ENCODE assay signal across 36 cellular contexts in the genomic region with DNA sequence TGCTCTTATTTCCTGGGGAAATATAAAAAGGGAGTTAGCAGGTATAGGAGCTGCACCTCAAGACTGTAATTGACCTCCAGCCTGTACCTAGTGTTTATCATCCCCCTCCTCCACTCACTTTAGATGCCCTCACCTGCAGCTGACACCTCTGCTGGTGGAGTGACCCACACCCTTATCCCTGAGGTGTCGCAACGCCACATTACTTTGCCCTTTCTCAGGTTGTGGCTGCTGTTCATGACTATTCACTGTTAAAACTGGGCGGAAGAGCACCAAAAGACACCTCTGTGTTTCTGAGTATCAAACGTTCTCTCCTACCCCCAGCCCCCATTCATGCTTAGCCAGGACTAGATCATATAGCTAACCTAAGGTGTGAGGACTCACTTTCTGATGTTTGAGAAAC.
A peak's percentile ranks its signal among the peaks of the same experiment; 100 is the strongest.
DNase-seq lines count a peak whose midpoint lies in the region; ATAC-seq, FAIRE-seq and TF ChIP-seq lines count a peak whose summit lies in the region.
"Had no signal": no experiment of that assay in that cellular context is flagged by ENCODE, and none has a peak within 500 bp of the region (broad histone marks: within the 10 kb centered on the region; RNA-seq: fewer than 3 reads in every experiment).

No MANE protein-coding gene starts in this region.

- no peaks in the 10 kb centered on the region for H3K23me2 ChIP-seq in H1 (ENCODE audit: low read depth, low read length)

- no peak overlapping the region for H3K4ac ChIP-seq in H1 (replicated peaks; ENCODE audit: insufficient read length, low read depth, low read length)
- H3K4ac ChIP-seq in trophoblast cell (ENCODE audit: low read depth, low read length): no peak overlapping the region

- H3K79me2 ChIP-seq in H1 (ENCODE audit: control insufficient read depth in 1 of 2, insufficient read depth in 2 of 2, low read length in 2 of 2) (no peaks in the 10 kb centered on the region), trophoblast cell (ENCODE audit: control insufficient read depth, insufficient read depth, low read length, poor library complexity) (no peaks in the 10 kb centered on the region)

- H3K14ac ChIP-seq in H1 (ENCODE audit: insufficient read length): no peak overlapping the region
- no peak overlapping the region for H3K14ac ChIP-seq in trophoblast cell (ENCODE audit: low read length)

- no peak overlapping the region for H3K4me2 ChIP-seq in H1 (ENCODE audit: insufficient read depth in 1 of 2, low read depth in 2 of 2, low read length in 2 of 2)
- no peak overlapping the region for H3K4me2 ChIP-seq in trophoblast cell (ENCODE audit: low read length)
- H3K4me2 ChIP-seq: A549; BLaER1; BLaER1 treated with 17β-estradiol and CSF1 and Interleukin-3, amounts not matched to agents 10 nM and 100 nM had no signal

- H3K4me3 Mint-ChIP-seq in stimulated activated effector memory CD8-positive, alpha-beta T cell treated with anti-CD3 and anti-CD28 coated beads, Interleukin-12 subunit alpha, Interleukin-12 subunit beta, amount 100 ng/mL, for 72 hours: no peak overlapping the region
- no peak overlapping the region for H3K4me3 Mint-ChIP-seq in stimulated activated memory B cell treated with anti-CD40 and anti-IgM and Interleukin-4, amounts not matched to agents 10 μg/mL and 1 μg/mL and 100 μg/mL, for 72 hours
- no peak overlapping the region for H3K4me3 Mint-ChIP-seq in activated T-cell treated with anti-CD3 and anti-CD28 coated beads, Interleukin-2, amount 50 U/mL, for 72 hours
- H3K4me3 Mint-ChIP-seq in T-helper 17 cell: no peak overlapping the region
- H3K4me3 Mint-ChIP-seq: B cell; CD14-positive monocyte; CD4-positive, alpha-beta memory T cell; CD4-positive, alpha-beta T cell; CD4-positive, CD25-positive, alpha-beta regulatory T cell; CD8-positive, alpha-beta memory T cell; CD8-positive, alpha-beta T cell had no signal

- H3K4me3 ChIP-seq in H1 (ENCODE audit: extremely low read depth in 1 of 4, insufficient read depth in 2 of 4, low read depth in 3 of 4, low read length in 4 of 4) (no peak overlapping the region), trophoblast cell (ENCODE audit: low read depth, low read length) (no peak overlapping the region)
- H3K4me3 ChIP-seq: A549; BLaER1; BLaER1 treated with 17β-estradiol and CSF1 and Interleukin-3, amounts not matched to agents 10 nM and 100 nM had no signal

- H4K20me1 ChIP-seq in H1 (replicated peaks in 1 of 2; ENCODE audit: control insufficient read depth in 1 of 2, insufficient read depth in 2 of 2, low read length in 2 of 2): no peaks in the 10 kb centered on the region
- H4K20me1 ChIP-seq: BLaER1; BLaER1 treated with 17β-estradiol and CSF1 and Interleukin-3, amounts not matched to agents 10 nM and 100 nM had no signal

- ATAC-seq in stimulated activated effector memory CD8-positive, alpha-beta T cell treated with anti-CD3 and anti-CD28 coated beads, Interleukin-12 subunit alpha, Interleukin-12 subunit beta, amount 100 ng/mL, for 72 hours: peak; percentile 24
- ATAC-seq in stimulated activated memory B cell treated with anti-CD40 and anti-IgM and Interleukin-4, amounts not matched to agents 10 μg/mL and 1 μg/mL and 100 μg/mL, for 72 hours: peak; percentile 8
- ATAC-seq in activated T-cell treated with anti-CD3 and anti-CD28 coated beads, Interleukin-2, amount 50 U/mL, for 72 hours (replicated peaks in 1 of 2): no peak
- no peak for ATAC-seq in T-helper 17 cell
- ATAC-seq: A549; CD8-positive, alpha-beta T cell had no signal

- H2BK12ac ChIP-seq in H1 (ENCODE audit: low read depth, low read length) (no peak overlapping the region), trophoblast cell (ENCODE audit: low read length) (no peak overlapping the region)

- no peaks in the 10 kb centered on the region for H3K27me3 Mint-ChIP-seq in stimulated activated memory B cell treated with anti-CD40 and anti-IgM and Interleukin-4, amounts not matched to agents 10 μg/mL and 1 μg/mL and 100 μg/mL, for 72 hours
- no peaks in the 10 kb centered on the region for H3K27me3 Mint-ChIP-seq in activated T-cell treated with anti-CD3 and anti-CD28 coated beads, Interleukin-2, amount 50 U/mL, for 72 hours (ENCODE audit: low read depth)
- H3K27me3 Mint-ChIP-seq in T-helper 17 cell: no peaks in the 10 kb centered on the region
- H3K27me3 Mint-ChIP-seq: B cell; CD4-positive, alpha-beta memory T cell; CD4-positive, CD25-positive, alpha-beta regulatory T cell; CD8-positive, alpha-beta memory T cell had no signal

- no peaks in the 10 kb centered on the region for H3K36me3 Mint-ChIP-seq in stimulated activated effector memory CD8-positive, alpha-beta T cell treated with anti-CD3 and anti-CD28 coated beads, Interleukin-12 subunit alpha, Interleukin-12 subunit beta, amount 100 ng/mL, for 72 hours
- H3K36me3 Mint-ChIP-seq in stimulated activated memory B cell treated with anti-CD40 and anti-IgM and Interleukin-4, amounts not matched to agents 10 μg/mL and 1 μg/mL and 100 μg/mL, for 72 hours: no peaks in the 10 kb centered on the region
- H3K36me3 Mint-ChIP-seq in activated T-cell treated with anti-CD3 and anti-CD28 coated beads, Interleukin-2, amount 50 U/mL, for 72 hours (ENCODE audit: insufficient read depth in 2 of 2): peaks cover 0 to 2% of the 10 kb centered on the region in 2 donors
- no peaks in the 10 kb centered on the region for H3K36me3 Mint-ChIP-seq in T-helper 17 cell (ENCODE audit: low read depth)
- H3K36me3 Mint-ChIP-seq: CD14-positive monocyte; CD4-positive, alpha-beta memory T cell; CD4-positive, CD25-positive, alpha-beta regulatory T cell; CD8-positive, alpha-beta memory T cell; CD8-positive, alpha-beta T cell had no signal

- H3K27me3 ChIP-seq in H1 (replicated peaks in 1 of 4; ENCODE audit: control insufficient read depth in 3 of 4, extremely low read depth in 1 of 4, insufficient read depth in 3 of 4, low read length in 3 of 4): no peaks in the 10 kb centered on the region
- H3K27me3 ChIP-seq in trophoblast cell (ENCODE audit: insufficient read depth, low read length): no peaks in the 10 kb centered on the region
- H3K27me3 ChIP-seq: BE2C; BLaER1; BLaER1 treated with 17β-estradiol and CSF1 and Interleukin-3, amounts not matched to agents 10 nM and 100 nM had no signal

- H3K36me3 ChIP-seq in H1 (ENCODE audit: control insufficient read depth in 2 of 4, insufficient read depth in 4 of 4, low read length in 3 of 4) (no peaks in the 10 kb centered on the region), trophoblast cell (ENCODE audit: control insufficient read depth in 1 of 2, insufficient read depth in 2 of 2, low read length in 2 of 2) (no peaks in the 10 kb centered on the region)
- H3K36me3 ChIP-seq: BE2C; BLaER1; BLaER1 treated with 17β-estradiol and CSF1 and Interleukin-3, amounts not matched to agents 10 nM and 100 nM had no signal

- POLR2A ChIA-PET in H1 (lab: Charles Lee; ENCODE audit: partially characterized antibody): interaction anchor here (0.6 kb wide), 1 partner anchor 51 kb away, joined by 4 read pairs; no protein-coding TSS in a partner anchor

- H3K27ac Mint-ChIP-seq in stimulated activated effector memory CD8-positive, alpha-beta T cell treated with anti-CD3 and anti-CD28 coated beads, Interleukin-12 subunit alpha, Interleukin-12 subunit beta, amount 100 ng/mL, for 72 hours: no peak overlapping the region
- no peak overlapping the region for H3K27ac Mint-ChIP-seq in stimulated activated memory B cell treated with anti-CD40 and anti-IgM and Interleukin-4, amounts not matched to agents 10 μg/mL and 1 μg/mL and 100 μg/mL, for 72 hours
- H3K27ac Mint-ChIP-seq in activated T-cell treated with anti-CD3 and anti-CD28 coated beads, Interleukin-2, amount 50 U/mL, for 72 hours: no peak overlapping the region
- H3K27ac Mint-ChIP-seq in T-helper 17 cell: no peak overlapping the region
- H3K27ac Mint-ChIP-seq: B cell; CD4-positive, alpha-beta memory T cell; CD4-positive, alpha-beta T cell; CD4-positive, CD25-positive, alpha-beta regulatory T cell; CD8-positive, alpha-beta T cell had no signal

- H3K23ac ChIP-seq in H1 (ENCODE audit: insufficient read length) (no peak overlapping the region), trophoblast cell (ENCODE audit: low read length) (no peak overlapping the region)

- CTCF ChIA-PET in H1 (lab: Charles Lee; ENCODE audit: partially characterized antibody): no interaction called here

- H4K91ac ChIP-seq in H1 (replicated peaks; ENCODE audit: insufficient read length, low read length): no peak overlapping the region
- no peak overlapping the region for H4K91ac ChIP-seq in trophoblast cell (ENCODE audit: low read depth, low read length)

- H3K18ac ChIP-seq in H1 (ENCODE audit: extremely low read depth, low read length) (no peak overlapping the region), trophoblast cell (ENCODE audit: low read length) (no peak overlapping the region)

- no peak overlapping the region for H2BK20ac ChIP-seq in H1 (ENCODE audit: low read length)

- TF ChIP-seq CTCF in H1 (IDR thresholded peaks at IDR 0.05; ENCODE audit: control extremely low read depth in 1 of 3, insufficient read depth in 1 of 3, low read depth in 1 of 3, low read length in 3 of 3) (no peak), D721Med (IDR thresholded peaks at IDR 0.05; ENCODE audit: insufficient read depth, missing control alignments) (no peak)

- H3K9me3 ChIP-seq in H1 (ENCODE audit: insufficient read depth in 2 of 2, low read depth in 1 of 2, low read length in 1 of 2): no peaks in the 10 kb centered on the region
- no peaks in the 10 kb centered on the region for H3K9me3 ChIP-seq in trophoblast cell (ENCODE audit: insufficient read depth, low read depth, low read length)
- no peaks in the 10 kb centered on the region for H3K9me3 ChIP-seq in T-helper 17 cell (ENCODE audit: control insufficient read depth, low read length, poor library complexity, severe bottlenecking)
- H3K9me3 ChIP-seq: A549; BE2C; BLaER1; BLaER1 treated with 17β-estradiol and CSF1 and Interleukin-3, amounts not matched to agents 10 nM and 100 nM; Caco-2 had no signal

- TF ChIP-seq RAD21 in H1 (IDR thresholded peaks at IDR 0.05 in 1 of 2, conservative IDR thresholded peaks at IDR 0.05 in 1 of 2; ENCODE audit: low read depth in 2 of 2, low read length in 2 of 2): no peak

- no peak overlapping the region; the same call in 1 of the 2 replicates for H2BK5ac ChIP-seq in H1 (ENCODE audit: low read depth, low read length)
- H2BK5ac ChIP-seq in trophoblast cell (ENCODE audit: low read depth, low read length, poor library complexity): no peak overlapping the region

- H3K4me1 ChIP-seq in H1 (replicated peaks in 1 of 4; ENCODE audit: control insufficient read depth in 3 of 4, insufficient read depth in 4 of 4, low read length in 3 of 4): peaks cover 0 to 3% (median under 1%) of the 10 kb centered on the region in 4 experiments; a peak in 5 of 7 replicates
- no peaks in the 10 kb centered on the region for H3K4me1 ChIP-seq in trophoblast cell (ENCODE audit: control insufficient read depth in 1 of 2, insufficient read depth in 2 of 2, low read length in 2 of 2)
- H3K4me1 ChIP-seq: A549, BE2C, BLaER1, Caco-2 had no signal

- H3K79me1 ChIP-seq in H1 (ENCODE audit: low read depth, low read length): no peaks in the 10 kb centered on the region
- H3K79me1 ChIP-seq in trophoblast cell (ENCODE audit: low read length): no peaks in the 10 kb centered on the region

- TF ChIP-seq EP300 in H1 (IDR thresholded peaks at IDR 0.05; ENCODE audit: borderline replicate concordance in 1 of 2, low read depth in 2 of 2, low read length in 2 of 2): no peak

- H4K12ac ChIP-seq in trophoblast cell (ENCODE audit: low read depth, low read length): no peak overlapping the region

- no peak for TF ChIP-seq POLR2A in H1 (IDR thresholded peaks at IDR 0.05; ENCODE audit: control extremely low read depth in 1 of 2, low read depth in 2 of 2, low read length in 2 of 2)

- H3K27ac ChIP-seq in H1 (ENCODE audit: low read depth, low read length): no peak overlapping the region
- H3K27ac ChIP-seq in trophoblast cell (ENCODE audit: low read depth, low read length): no peak overlapping the region
- H3K27ac ChIP-seq: 22Rv1; A549; BLaER1; BLaER1 treated with 17β-estradiol and CSF1 and Interleukin-3, amounts not matched to agents 10 nM and 100 nM; C4-2B had no signal

- H3K9ac ChIP-seq in H1 (replicated peaks in 1 of 4; ENCODE audit: extremely low read depth in 1 of 4, low read depth in 3 of 4, low read length in 3 of 4) (no peak overlapping the region), trophoblast cell (ENCODE audit: low read length) (no peak overlapping the region)
- H3K9ac ChIP-seq: BLaER1; BLaER1 treated with 17β-estradiol and CSF1 and Interleukin-3, amounts not matched to agents 10 nM and 100 nM had no signal

- WGBS in H1 (ENCODE audit: extremely low coverage in 1 of 2, insufficient coverage in 1 of 2, insufficient read length in 1 of 2, insufficient replicate concordance in 2 of 2, low coverage in 1 of 2, low lambda C conversion rate in 2 of 2, missing lambda C conversion rate in 1 of 2), 2 experiments: 92% methylated on average over 4 of the region's 4 CpGs; no CpG with 5 or more reads in 1 of the 2 experiments
- WGBS in trophoblast cell (ENCODE audit: extremely low coverage, insufficient coverage, insufficient read length): no CpG with 5 or more reads among the region's 4 CpGs

- H4K5ac ChIP-seq in H1 (ENCODE audit: insufficient read length, low read depth, low read length): no peak overlapping the region

- FAIRE-seq in H1 (lab: Jason Lieb, UNC) (no peak), D721Med (lab: Jason Lieb, UNC) (no peak)
- FAIRE-seq: A204.1, A549 had no signal

- H2BK120ac ChIP-seq in H1 (replicated peaks; ENCODE audit: low read depth, low read length) (no peak overlapping the region), trophoblast cell (ENCODE audit: insufficient read depth, low read length, poor library complexity) (no peak overlapping the region)

- H3K56ac ChIP-seq in H1 (replicated peaks; ENCODE audit: insufficient read length, low read depth, low read length): no peak overlapping the region

- DNase-seq in H1 (ENCODE audit: low read depth in 1 of 2, low spot score in 2 of 2) (no peak), trophoblast cell (peak; percentile 52 to 76), D721Med (ENCODE audit: insufficient read length, low spot score) (no peak), T-helper 17 cell (no peak)
- DNase-seq in stimulated activated effector memory CD8-positive, alpha-beta T cell treated with anti-CD3 and anti-CD28 coated beads, Interleukin-12 subunit alpha, Interleukin-12 subunit beta, amount 100 ng/mL, for 72 hours (ENCODE audit: low spot score in 2 of 2): no peak
- no peak for DNase-seq in activated T-cell treated with anti-CD3 and anti-CD28 coated beads, Interleukin-2, amount 50 U/mL, for 72 hours
- no peak for DNase-seq in activated CD8-positive, alpha-beta memory T cell treated with anti-CD3 and anti-CD28 coated beads, Interleukin-2, amount 50 U/mL, for 48 hours
- DNase-seq: 8988T; ACHN; AML-193; BE2C; C1 segment of cervical spinal cord; Caco-2; Calu3; CD4-positive, alpha-beta memory T cell; CD4-positive, alpha-beta T cell; CD4-positive, CD25-positive, alpha-beta regulatory T cell; CD8-positive, alpha-beta memory T cell; CD8-positive, alpha-beta T cell; COR-L47; DMS 273 treated with DMSO at 0.1 percent for 48 hours; DMS153; DMS53; DMS79; DMS79 treated with DMSO at 0.1 percent for 48 hours; DND-41; EL had no signal

- no peak overlapping the region for H2BK15ac ChIP-seq in H1 (ENCODE audit: low read length)

- H2AFZ ChIP-seq in H1 (ENCODE audit: low read length) (0 out of 2 replicates have a peak overlapping the region, but pooled peaks have one; percentile 34), trophoblast cell (ENCODE audit: insufficient read depth, low read length, poor library complexity) (no peak overlapping the region)

- H3K9me3 Mint-ChIP-seq in stimulated activated effector memory CD8-positive, alpha-beta T cell treated with anti-CD3 and anti-CD28 coated beads, Interleukin-12 subunit alpha, Interleukin-12 subunit beta, amount 100 ng/mL, for 72 hours: no peaks in the 10 kb centered on the region
- H3K9me3 Mint-ChIP-seq in stimulated activated memory B cell treated with anti-CD40 and anti-IgM and Interleukin-4, amounts not matched to agents 10 μg/mL and 1 μg/mL and 100 μg/mL, for 72 hours: no peaks in the 10 kb centered on the region
- no peaks in the 10 kb centered on the region for H3K9me3 Mint-ChIP-seq in activated T-cell treated with anti-CD3 and anti-CD28 coated beads, Interleukin-2, amount 50 U/mL, for 72 hours
- H3K9me3 Mint-ChIP-seq: CD4-positive, alpha-beta T cell; CD8-positive, alpha-beta memory T cell; CD8-positive, alpha-beta T cell had no signal

- H4K8ac ChIP-seq in H1 (ENCODE audit: extremely low read depth, insufficient read depth, low read length) (no peak overlapping the region), trophoblast cell (ENCODE audit: low read depth, low read length) (no peak overlapping the region)

- H2AK5ac ChIP-seq in H1 (ENCODE audit: low read depth, low read length) (no peak overlapping the region), trophoblast cell (ENCODE audit: low read length) (no peak overlapping the region)

- H3K4me1 Mint-ChIP-seq in stimulated activated effector memory CD8-positive, alpha-beta T cell treated with anti-CD3 and anti-CD28 coated beads, Interleukin-12 subunit alpha, Interleukin-12 subunit beta, amount 100 ng/mL, for 72 hours: no peaks in the 10 kb centered on the region
- no peaks in the 10 kb centered on the region for H3K4me1 Mint-ChIP-seq in stimulated activated memory B cell treated with anti-CD40 and anti-IgM and Interleukin-4, amounts not matched to agents 10 μg/mL and 1 μg/mL and 100 μg/mL, for 72 hours
- no peaks in the 10 kb centered on the region for H3K4me1 Mint-ChIP-seq in activated T-cell treated with anti-CD3 and anti-CD28 coated beads, Interleukin-2, amount 50 U/mL, for 72 hours (ENCODE audit: low read depth)
- H3K4me1 Mint-ChIP-seq in T-helper 17 cell: no peaks in the 10 kb centered on the region
- H3K4me1 Mint-ChIP-seq: B cell; CD14-positive monocyte; CD4-positive, alpha-beta memory T cell; CD4-positive, CD25-positive, alpha-beta regulatory T cell; CD8-positive, alpha-beta memory T cell had no signal

Comparison
In these comparisons a context has a peak if more than half of its experiments do, and no peak if none do; other contexts are left out.
1. DNase-seq: peak in trophoblast cell (2 of 2); none in H1 (0 of 2), stimulated activated effector memory CD8-positive, alpha-beta T cell treated with anti-CD3 and anti-CD28 coated beads, Interleukin-12 subunit alpha, Interleukin-12 subunit beta, amount 100 ng/mL, for 72 hours (0 of 2), activated T-cell treated with anti-CD3 and anti-CD28 coated beads, Interleukin-2, amount 50 U/mL, for 72 hours (0 of 2), activated CD8-positive, alpha-beta memory T cell treated with anti-CD3 and anti-CD28 coated beads, Interleukin-2, amount 50 U/mL, for 48 hours (single experiment), D721Med (single experiment) and T-helper 17 cell (0 of 3).
2. ATAC-seq: peak in stimulated activated effector memory CD8-positive, alpha-beta T cell treated with anti-CD3 and anti-CD28 coated beads, Interleukin-12 subunit alpha, Interleukin-12 subunit beta, amount 100 ng/mL, for 72 hours (single experiment) and stimulated activated memory B cell treated with anti-CD40 and anti-IgM and Interleukin-4, amounts not matched to agents 10 μg/mL and 1 μg/mL and 100 μg/mL, for 72 hours (single experiment); none in activated T-cell treated with anti-CD3 and anti-CD28 coated beads, Interleukin-2, amount 50 U/mL, for 72 hours (0 of 2) and T-helper 17 cell (single experiment).